11 cellular contexts compared by ENCODE assay signal in the genomic region with DNA sequence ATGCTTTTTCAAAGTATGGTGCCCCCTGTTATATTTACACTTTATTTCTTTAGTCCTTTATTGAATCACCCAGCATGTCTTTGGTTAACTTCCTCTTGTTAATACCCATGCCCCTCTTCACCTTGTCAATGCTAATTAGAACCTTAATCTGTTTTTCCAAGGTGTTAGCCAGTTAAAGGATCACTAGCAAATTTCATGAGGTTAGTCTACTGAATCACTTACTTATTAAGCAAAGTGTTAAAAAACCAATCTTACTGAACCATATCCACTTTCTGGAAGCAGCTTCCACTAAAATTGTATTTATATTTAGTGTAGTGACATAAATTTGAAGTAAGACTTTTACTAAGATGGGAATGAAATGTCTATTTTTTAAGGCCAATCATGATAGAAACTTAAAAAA.
"Had no signal": no experiment of that assay in that cellular context is flagged by ENCODE, and none has a peak within 500 bp of the region (broad histone marks: within the 10 kb centered on the region; RNA-seq: fewer than 3 reads in every experiment).

No MANE protein-coding gene starts in this region.

- H3K4me3 Mint-ChIP-seq: activated CD4-positive, alpha-beta memory T cell treated with anti-CD3 and anti-CD28 coated beads, Interleukin-2, amount 10 ng/mL, durations not matched to agents 7 days and 5 days; nephron progenitor cell; T-helper 2 cell treated with Interferon-gamma antibody and Interleukin-4, amounts not matched to agents 5 μg/mL and 100 μg/mL, for 36 hours had no signal

- ATAC-seq: gastrocnemius medialis, heart right ventricle, pancreas had no signal

- H3K4me3 ChIP-seq: gastrocnemius medialis, heart right ventricle, pancreas, uterus had no signal

- H3K27ac ChIP-seq: gastrocnemius medialis, heart right ventricle, pancreas, uterus had no signal

- H3K4me1 ChIP-seq: uterus had no signal

- H3K27me3 Mint-ChIP-seq: activated CD4-positive, alpha-beta memory T cell treated with anti-CD3 and anti-CD28 coated beads, Interleukin-2, amount 10 ng/mL, durations not matched to agents 7 days and 5 days had no signal

- H3K4me1 Mint-ChIP-seq: nephron progenitor cell had no signal

- H3K27ac Mint-ChIP-seq: activated CD4-positive, alpha-beta memory T cell treated with anti-CD3 and anti-CD28 coated beads, Interleukin-2, amount 10 ng/mL, durations not matched to agents 7 days and 5 days; nephron progenitor cell; T-helper 2 cell treated with Interferon-gamma antibody and Interleukin-4, amounts not matched to agents 5 μg/mL and 100 μg/mL, for 36 hours had no signal

- DNase-seq: activated CD4-positive, alpha-beta memory T cell treated with anti-CD3 and anti-CD28 coated beads, Interleukin-2, amount 10 ng/mL, durations not matched to agents 7 days and 5 days; activated naive CD4-positive, alpha-beta T cell; aorta; gastrocnemius medialis; heart right ventricle; nephron progenitor cell; pancreas; stimulated activated CD4-positive, alpha-beta T cell treated with anti-CD3 and anti-CD28 coated beads, Interleukin-15, amount 100 ng/mL, for 24 hours; stimulated activated CD4-positive, alpha-beta T cell treated with anti-CD3 and anti-CD28 coated beads, Interleukin-4, amount 100 ng/mL, for 24 hours; uterus had no signal

- H3K27me3 ChIP-seq: gastrocnemius medialis, heart right ventricle, pancreas, uterus had no signal

- H3K9me3 Mint-ChIP-seq: activated CD4-positive, alpha-beta memory T cell treated with anti-CD3 and anti-CD28 coated beads, Interleukin-2, amount 10 ng/mL, durations not matched to agents 7 days and 5 days; nephron progenitor cell; T-helper 2 cell treated with Interferon-gamma antibody and Interleukin-4, amounts not matched to agents 5 μg/mL and 100 μg/mL, for 36 hours had no signal

- H3K36me3 ChIP-seq: gastrocnemius medialis, heart right ventricle, pancreas, uterus had no signal

- H3K9me3 ChIP-seq: gastrocnemius medialis, heart right ventricle, pancreas, uterus had no signal
